8 cellular contexts compared by ENCODE assay signal in the genomic region with DNA sequence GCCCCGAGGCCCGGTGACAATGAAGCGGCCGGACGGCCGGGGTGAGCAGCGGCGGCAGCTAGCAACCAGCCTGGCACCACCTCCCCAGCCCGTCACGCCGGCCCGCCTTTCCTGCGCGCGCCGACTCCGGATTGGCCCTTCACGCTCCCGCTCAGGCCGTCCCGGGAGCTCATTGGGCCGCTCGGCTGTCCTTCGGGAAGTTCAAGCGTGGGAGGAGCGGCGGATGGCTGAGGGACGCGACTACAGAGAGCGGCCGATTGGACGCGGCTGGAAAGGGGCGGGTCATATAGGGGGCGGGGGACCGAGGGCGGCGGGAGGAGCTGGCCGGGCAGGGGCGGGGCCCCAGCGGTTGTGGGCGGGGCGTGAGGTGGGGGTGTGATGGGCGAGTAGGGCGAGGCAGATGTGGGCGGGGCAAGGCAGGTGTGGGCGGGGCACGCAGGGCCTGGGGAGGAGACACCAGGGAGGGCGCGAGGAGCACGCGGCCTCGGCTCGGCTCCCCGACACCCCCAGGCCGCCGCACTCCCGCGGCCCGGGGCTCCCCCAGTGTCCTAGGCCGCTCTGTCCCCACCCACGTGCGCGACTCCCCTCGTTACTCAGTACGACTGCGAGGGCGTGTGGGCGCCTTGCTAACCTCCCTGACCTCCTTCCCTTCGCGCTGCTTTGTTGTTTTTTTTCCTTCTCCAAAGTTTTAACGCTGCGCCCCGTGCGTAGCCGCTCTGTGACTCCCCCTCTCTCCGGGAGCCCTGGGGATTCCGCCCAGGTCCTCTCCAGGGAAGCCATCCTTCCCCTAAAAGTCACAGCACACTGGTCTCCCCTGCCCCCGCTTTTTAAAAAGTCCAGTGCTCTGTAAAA. TPM values are rescaled to one million over a fixed set of nuclear protein-coding genes. Genes with fewer than 3 reads are reported as not detected.
A peak's percentile ranks its signal among the peaks of the same experiment; 100 is the strongest.
DNase-seq lines count a peak whose midpoint lies in the region; ATAC-seq and TF ChIP-seq lines count a peak whose summit lies in the region.

TSS of gene CEP131 (minus strand) at position 60 of the 852 bp plus-strand sequence. CDS start 2,909 bp downstream, outside the sequence.

- H3K4me3 ChIP-seq in BE2C (ENCODE audit: low read depth, low read length) (peak within 1 kb of the TSS; percentile 65), colonic mucosa (peak within 1 kb of the TSS; percentile 87)

- ATAC-seq in GM19324 (IDR thresholded peaks at IDR 0.05; ENCODE audit: low FRiP score, unreplicated experiment) = peak; percentile 96
- peak; percentile 89 for ATAC-seq in HG03460 (IDR thresholded peaks at IDR 0.05; ENCODE audit: unreplicated experiment)

- H3K9ac ChIP-seq in colonic mucosa (ENCODE audit: low read depth in 2 of 2, low read length in 2 of 2) = peak within 1 kb of the TSS; percentile 63 to 84

- no peak within 1 kb of the TSS for H3K27ac ChIP-seq in colonic mucosa

- DNase-seq in BE2C (peak; percentile 100), NCI-H524 treated with DMSO at 0.1 percent for 48 hours (lab: John Stamatoyannopoulos, UW) (peak; percentile 95), colonic mucosa (peak; percentile 100), kidney tubule cell (ENCODE audit: low spot score) (peak; percentile 99)
- DNase-seq in activated CD4-positive, alpha-beta T cell treated with anti-CD3 and anti-CD28 coated beads for 4 hours = peak; percentile 99 to 100
- peak; percentile 100 for DNase-seq in stimulated activated CD4-positive, alpha-beta T cell treated with anti-CD3 and anti-CD28 coated beads, Interleukin-1b, Interleukin-23, amount 100 ng/mL, for 1 hour (ENCODE audit: low read depth in 2 of 2)

- H3K9me3 ChIP-seq in BE2C (no peaks in the 10 kb centered on the region), colonic mucosa (no peaks in the 10 kb centered on the region)

- H3K4me1 ChIP-seq in BE2C (no peaks in the 10 kb centered on the region), colonic mucosa (peaks cover 14% of the 10 kb centered on the region)

- no peaks in the 10 kb centered on the region for H3K27me3 ChIP-seq in BE2C
- H3K27me3 ChIP-seq in colonic mucosa = no peaks in the 10 kb centered on the region

- intact Hi-C loops in colonic mucosa (cut with DNase I) = no loop called here

- peaks cover 5% of the 10 kb centered on the region for H3K36me3 ChIP-seq in BE2C
- no peaks in the 10 kb centered on the region for H3K36me3 ChIP-seq in colonic mucosa

- TF ChIP-seq CTCF in BE2C (IDR thresholded peaks at IDR 0.05; ENCODE audit: low read depth, low read length) (no peak), colonic mucosa (IDR thresholded peaks at IDR 0.05) (no peak)

RNA-seq across cellular contexts. Expression of gene CEP131, which starts in this region (rescaled TPM):
- polyA plus RNA-seq in BE2C (2012; ENCODE audit: insufficient read depth, insufficient read length, low read depth) = 25.5 TPM
- 10 to 100 TPM in 1 of 2 donors, 1 to 10 TPM in 1; 4.3 to 15.0 TPM for total RNA-seq in colonic mucosa
